ENCODE assay signal across 8 cellular contexts in the genomic region with DNA sequence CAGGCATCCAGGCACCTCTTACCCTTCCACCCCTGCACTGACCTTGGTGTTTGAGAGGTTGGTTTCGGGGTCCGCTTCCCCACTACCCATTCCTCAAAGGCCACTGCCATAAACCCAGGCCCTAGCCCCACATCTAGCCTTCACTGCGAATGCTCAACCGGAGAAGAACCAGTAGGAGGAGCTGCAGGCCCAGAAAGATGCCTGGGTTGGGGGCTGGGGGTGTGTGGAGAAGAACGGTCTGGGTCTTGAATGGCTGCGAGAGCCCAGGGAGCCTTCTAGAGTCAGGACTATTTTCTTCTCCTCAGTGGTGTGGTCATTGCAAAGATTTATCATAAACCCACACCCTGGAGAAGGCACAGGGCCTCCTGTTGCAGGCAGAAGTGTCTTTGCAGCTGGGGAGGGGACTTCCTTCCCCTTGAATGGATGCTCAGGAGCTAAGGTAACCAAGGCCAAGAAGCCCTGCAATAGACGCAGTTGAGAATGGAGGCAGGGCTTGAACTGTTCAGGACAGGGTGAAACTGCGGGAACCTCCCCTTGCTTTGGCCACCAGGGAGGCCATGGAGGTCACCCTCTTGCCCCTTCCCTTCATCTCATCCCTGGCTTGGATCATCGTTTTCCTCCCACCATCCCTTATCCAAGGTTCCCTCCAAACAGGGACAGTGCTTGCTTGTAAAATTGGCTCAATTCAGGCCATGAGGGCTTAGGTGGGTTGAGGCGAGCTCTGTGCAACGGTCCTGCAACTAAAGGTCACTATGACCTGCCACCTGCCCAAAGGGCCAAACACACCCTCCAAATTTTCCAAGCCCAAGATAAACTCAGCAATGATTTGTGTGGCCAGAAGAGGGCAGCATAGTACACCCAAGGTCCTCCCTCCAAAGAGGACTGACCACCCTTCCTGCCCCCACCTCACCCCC. TPM values are rescaled to one million over a fixed set of nuclear protein-coding genes. Genes with fewer than 3 reads are reported as not detected.
DNase-seq lines count a peak whose midpoint lies in the region; ATAC-seq, FAIRE-seq and TF ChIP-seq lines count a peak whose summit lies in the region.

No MANE protein-coding gene starts in this region.

- no peak overlapping the region for H3K4me2 ChIP-seq in GM23338

- BruUV-seq in Calu3 (replicated peaks; lab: Mats Ljungman, UMichigan): no TSS peak

- intact Hi-C loops in Calu3 (cut with micrococcal nuclease; ENCODE audit: unreplicated experiment): loop anchor here (1.0 to 10.0 kb wide), 4 partner anchors 116 to 364 kb away; no protein-coding TSS in a partner anchor

- H3K4me1 Mint-ChIP-seq in Calu3 (ENCODE audit: low read depth, unreplicated experiment) (no peaks in the 10 kb centered on the region), GM23338 (peaks cover 9% of the 10 kb centered on the region), neural crest cell (peaks cover 14% of the 10 kb centered on the region)

- no peak overlapping the region for H3K4me3 ChIP-seq in GM23338

- no peaks in the 10 kb centered on the region for H3F3A ChIP-seq in GM23338 (replicated peaks; ENCODE audit: low read depth)

- no peak overlapping the region for H3K27ac Mint-ChIP-seq in Calu3 (ENCODE audit: unreplicated experiment)
- no peak overlapping the region for H3K27ac Mint-ChIP-seq in GM23338
- no peak overlapping the region for H3K27ac Mint-ChIP-seq in neural crest cell (ENCODE audit: unreplicated experiment)

- H3K4me3 Mint-ChIP-seq in Calu3 (ENCODE audit: low read depth, unreplicated experiment) (no peak overlapping the region), GM23338 (no peak overlapping the region), neural crest cell (no peak overlapping the region)

- H4K20me1 ChIP-seq in GM23338 (replicated peaks; ENCODE audit: insufficient read depth): no peaks in the 10 kb centered on the region

- TF ChIP-seq CTCF in Calu3 (IDR thresholded peaks at IDR 0.05; ENCODE audit: unreplicated experiment) (peak; percentile 59), GM23338 (conservative IDR thresholded peaks at IDR 0.05; ENCODE audit: low read depth in 2 of 2) (peak; percentile 82 to 94), neural crest cell (conservative IDR thresholded peaks at IDR 0.05) (peak; percentile 78)

- H3K27ac ChIP-seq in GM23338 (ENCODE audit: low read depth): no peak overlapping the region

- no peaks in the 10 kb centered on the region for H3K36me3 Mint-ChIP-seq in Calu3 (ENCODE audit: insufficient read depth, unreplicated experiment)
- no peaks in the 10 kb centered on the region for H3K36me3 Mint-ChIP-seq in GM23338 (ENCODE audit: low read depth)
- no peaks in the 10 kb centered on the region for H3K36me3 Mint-ChIP-seq in neural crest cell (ENCODE audit: low read depth)

- peaks cover 17% of the 10 kb centered on the region for H3K27me3 Mint-ChIP-seq in Calu3 (ENCODE audit: unreplicated experiment)
- H3K27me3 Mint-ChIP-seq in GM23338 (ENCODE audit: insufficient read depth, low read depth, poor library complexity): no peaks in the 10 kb centered on the region
- H3K27me3 Mint-ChIP-seq in neural crest cell (ENCODE audit: low read depth): no peaks in the 10 kb centered on the region

- ATAC-seq in GM23338 (peak; percentile 81), esophagus mucosa (peak; percentile 28), GM18519 (IDR thresholded peaks at IDR 0.05; ENCODE audit: low FRiP score, unreplicated experiment) (no peak), HG03039 (IDR thresholded peaks at IDR 0.05; ENCODE audit: unreplicated experiment) (no peak), HG02938 (IDR thresholded peaks at IDR 0.05; ENCODE audit: unreplicated experiment) (no peak)

- peak; percentile 39 for DNase-seq in Calu3
- peak; percentile 86 for DNase-seq in GM23338 (ENCODE audit: low spot score)
- peak; percentile 13 for DNase-seq in RCC 7860 (ENCODE audit: low spot score)
- peak; percentile 56 for DNase-seq in neural crest cell (ENCODE audit: low read depth, low spot score)

- H2AFZ ChIP-seq in GM23338: peak overlapping the region; percentile 86; the same call in 1 of the 2 replicates

- no peaks in the 10 kb centered on the region for H3K9me2 ChIP-seq in GM23338 (ENCODE audit: insufficient read depth)

- CTCF ChIA-PET in Calu3 (lab: Charles Lee): interaction anchor here (0.6 to 0.9 kb wide), 2 partner anchors 264 to 320 kb away, joined by 4 to 5 read pairs; no protein-coding TSS in a partner anchor

- H3K9me3 Mint-ChIP-seq in Calu3 (ENCODE audit: low read depth, unreplicated experiment): peaks cover 3% of the 10 kb centered on the region
- H3K9me3 Mint-ChIP-seq in GM23338: no peaks in the 10 kb centered on the region; the same call in 2 of the 3 replicates
- H3K9me3 Mint-ChIP-seq in neural crest cell: no peaks in the 10 kb centered on the region

- no peak for FAIRE-seq in RCC 7860 (lab: Jason Lieb, UNC)

- H3K27me3 ChIP-seq in GM23338 (ENCODE audit: insufficient read depth): no peaks in the 10 kb centered on the region

- peaks cover 5% of the 10 kb centered on the region for H3K4me1 ChIP-seq in GM23338 (ENCODE audit: insufficient read depth)

- no peaks in the 10 kb centered on the region for H3K79me2 ChIP-seq in GM23338 (replicated peaks; ENCODE audit: insufficient read depth)

- H3K36me3 ChIP-seq in GM23338 (ENCODE audit: insufficient read depth): no peaks in the 10 kb centered on the region

TF ChIP-seq in GM23338, 12 proteins besides CTCF, POLR2A, EP300 and RAD21 (continues in another document):
- no peak for TF ChIP-seq ZNF331 (CRISPR knock-in tag; IDR thresholded peaks at IDR 0.05; ENCODE audit: low read depth)
- no peak for TF ChIP-seq POLR2AphosphoS5 (IDR thresholded peaks at IDR 0.05; ENCODE audit: low read depth)
- TF ChIP-seq CREB1 (CRISPR knock-in tag; IDR thresholded peaks at IDR 0.05; ENCODE audit: low read depth): no peak
- no peak for TF ChIP-seq JUNB (IDR thresholded peaks at IDR 0.05; ENCODE audit: unreplicated experiment)
- no peak for TF ChIP-seq STAT1 (IDR thresholded peaks at IDR 0.05; ENCODE audit: unreplicated experiment)
- no peak for TF ChIP-seq NANOG (IDR thresholded peaks at IDR 0.05; ENCODE audit: borderline replicate concordance)
- TF ChIP-seq EZH2 (IDR thresholded peaks at IDR 0.05; ENCODE audit: low read depth, unreplicated experiment): no peak
- no peak for TF ChIP-seq ZNF114 (CRISPR knock-in tag; IDR thresholded peaks at IDR 0.05)
- TF ChIP-seq, protein P1, sequence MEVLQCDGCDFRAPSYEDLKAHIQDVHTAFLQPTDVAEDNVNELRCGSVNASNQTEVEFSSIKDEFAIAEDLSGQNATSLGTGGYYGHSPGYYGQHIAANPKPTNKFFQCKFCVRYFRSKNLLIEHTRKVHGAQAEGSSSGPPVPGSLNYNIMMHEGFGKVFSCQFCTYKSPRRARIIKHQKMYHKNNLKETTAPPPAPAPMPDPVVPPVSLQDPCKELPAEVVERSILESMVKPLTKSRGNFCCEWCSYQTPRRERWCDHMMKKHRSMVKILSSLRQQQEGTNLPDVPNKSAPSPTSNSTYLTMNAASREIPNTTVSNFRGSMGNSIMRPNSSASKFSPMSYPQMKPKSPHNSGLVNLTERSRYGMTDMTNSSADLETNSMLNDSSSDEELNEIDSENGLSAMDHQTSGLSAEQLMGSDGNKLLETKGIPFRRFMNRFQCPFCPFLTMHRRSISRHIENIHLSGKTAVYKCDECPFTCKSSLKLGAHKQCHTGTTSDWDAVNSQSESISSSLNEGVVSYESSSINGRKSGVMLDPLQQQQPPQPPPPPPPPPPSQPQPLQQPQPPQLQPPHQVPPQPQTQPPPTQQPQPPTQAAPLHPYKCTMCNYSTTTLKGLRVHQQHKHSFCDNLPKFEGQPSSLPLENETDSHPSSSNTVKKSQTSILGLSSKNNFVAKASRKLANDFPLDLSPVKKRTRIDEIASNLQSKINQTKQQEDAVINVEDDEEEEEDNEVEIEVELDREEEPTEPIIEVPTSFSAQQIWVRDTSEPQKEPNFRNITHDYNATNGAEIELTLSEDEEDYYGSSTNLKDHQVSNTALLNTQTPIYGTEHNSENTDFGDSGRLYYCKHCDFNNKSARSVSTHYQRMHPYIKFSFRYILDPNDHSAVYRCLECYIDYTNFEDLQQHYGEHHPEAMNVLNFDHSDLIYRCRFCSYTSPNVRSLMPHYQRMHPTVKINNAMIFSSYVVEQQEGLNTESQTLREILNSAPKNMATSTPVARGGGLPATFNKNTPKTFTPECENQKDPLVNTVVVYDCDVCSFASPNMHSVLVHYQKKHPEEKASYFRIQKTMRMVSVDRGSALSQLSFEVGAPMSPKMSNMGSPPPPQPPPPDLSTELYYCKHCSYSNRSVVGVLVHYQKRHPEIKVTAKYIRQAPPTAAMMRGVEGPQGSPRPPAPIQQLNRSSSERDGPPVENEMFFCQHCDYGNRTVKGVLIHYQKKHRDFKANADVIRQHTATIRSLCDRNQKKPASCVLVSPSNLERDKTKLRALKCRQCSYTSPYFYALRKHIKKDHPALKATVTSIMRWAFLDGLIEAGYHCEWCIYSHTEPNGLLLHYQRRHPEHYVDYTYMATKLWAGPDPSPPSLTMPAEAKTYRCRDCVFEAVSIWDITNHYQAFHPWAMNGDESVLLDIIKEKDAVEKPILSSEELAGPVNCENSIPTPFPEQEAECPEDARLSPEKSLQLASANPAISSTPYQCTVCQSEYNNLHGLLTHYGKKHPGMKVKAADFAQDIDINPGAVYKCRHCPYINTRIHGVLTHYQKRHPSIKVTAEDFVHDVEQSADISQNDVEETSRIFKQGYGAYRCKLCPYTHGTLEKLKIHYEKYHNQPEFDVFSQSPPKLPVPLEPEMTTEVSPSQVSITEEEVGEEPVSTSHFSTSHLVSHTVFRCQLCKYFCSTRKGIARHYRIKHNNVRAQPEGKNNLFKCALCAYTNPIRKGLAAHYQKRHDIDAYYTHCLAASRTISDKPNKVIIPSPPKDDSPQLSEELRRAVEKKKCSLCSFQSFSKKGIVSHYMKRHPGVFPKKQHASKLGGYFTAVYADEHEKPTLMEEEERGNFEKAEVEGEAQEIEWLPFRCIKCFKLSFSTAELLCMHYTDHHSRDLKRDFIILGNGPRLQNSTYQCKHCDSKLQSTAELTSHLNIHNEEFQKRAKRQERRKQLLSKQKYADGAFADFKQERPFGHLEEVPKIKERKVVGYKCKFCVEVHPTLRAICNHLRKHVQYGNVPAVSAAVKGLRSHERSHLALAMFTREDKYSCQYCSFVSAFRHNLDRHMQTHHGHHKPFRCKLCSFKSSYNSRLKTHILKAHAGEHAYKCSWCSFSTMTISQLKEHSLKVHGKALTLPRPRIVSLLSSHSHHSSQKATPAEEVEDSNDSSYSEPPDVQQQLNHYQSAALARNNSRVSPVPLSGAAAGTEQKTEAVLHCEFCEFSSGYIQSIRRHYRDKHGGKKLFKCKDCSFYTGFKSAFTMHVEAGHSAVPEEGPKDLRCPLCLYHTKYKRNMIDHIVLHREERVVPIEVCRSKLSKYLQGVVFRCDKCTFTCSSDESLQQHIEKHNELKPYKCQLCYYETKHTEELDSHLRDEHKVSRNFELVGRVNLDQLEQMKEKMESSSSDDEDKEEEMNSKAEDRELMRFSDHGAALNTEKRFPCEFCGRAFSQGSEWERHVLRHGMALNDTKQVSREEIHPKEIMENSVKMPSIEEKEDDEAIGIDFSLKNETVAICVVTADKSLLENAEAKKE (CRISPR knock-in tag; IDR thresholded peaks at IDR 0.05): no peak

RNA-seq across cellular contexts. Expression of a gene that starts 20.9 kb away (rescaled TPM):
- total RNA-seq in Calu3 (2022): 1.4 and 2.4 TPM in 2 replicates
- total RNA-seq in GM23338 (2014; rRNA removed; shearing (Covaris generic)): 8.6 and 12.9 TPM in 2 replicates
- polyA plus RNA-seq in GM23338 (2016; fragmentation: Nextera tagmentation; extraction: Ambion mirVana): 3.8 and 3.9 TPM in 2 replicates
- 6.5 TPM for total RNA-seq in esophagus mucosa
- 2.8 and 4.5 TPM in 2 replicates for total RNA-seq in neural crest cell

Comparison
In these comparisons a context has a peak if more than half of its experiments do, and no peak if none do; other contexts are left out.
1. DNase-seq: peak in every context shown above with its lines; median percentile 86 in GM23338; 56 in neural crest cell; 39 in Calu3; 13 in RCC 7860.
2. ATAC-seq: peak in GM23338 (single experiment) and esophagus mucosa (single experiment); none in GM18519 (single experiment), HG03039 (single experiment) and HG02938 (single experiment).
3. Peak in every context shown above with its lines, with median percentiles within 50 percentile points of each other: CTCF ChIP-seq.